Comparison of ENCODE assay signal across 1 cellular context in genomic region chr14:88824314-88825077, GRCh38.
TF ChIP-seq lines count a peak whose summit lies in the region.

TSS of gene TTC8 (plus strand) at chr14:88824651. CDS start at chr14:88824708, 57 bp downstream.

TF ChIP-seq in WTC11, 78 proteins besides CTCF, POLR2A, EP300 and RAD21 (continued from another document and continues in another):
- 0 out of 2 replicates have a peak, but pooled peaks have one; percentile 29 for TF ChIP-seq PRDM15 (CRISPR knock-in tag; IDR thresholded peaks at IDR 0.05)
- no peak for TF ChIP-seq OVOL2 (CRISPR knock-in tag; IDR thresholded peaks at IDR 0.05; ENCODE audit: borderline replicate concordance)
- no peak for TF ChIP-seq ZNF416 (CRISPR knock-in tag; IDR thresholded peaks at IDR 0.05)
- no peak for TF ChIP-seq FOXJ3 (CRISPR knock-in tag; IDR thresholded peaks at IDR 0.05; ENCODE audit: borderline replicate concordance)
- TF ChIP-seq, protein P1, sequence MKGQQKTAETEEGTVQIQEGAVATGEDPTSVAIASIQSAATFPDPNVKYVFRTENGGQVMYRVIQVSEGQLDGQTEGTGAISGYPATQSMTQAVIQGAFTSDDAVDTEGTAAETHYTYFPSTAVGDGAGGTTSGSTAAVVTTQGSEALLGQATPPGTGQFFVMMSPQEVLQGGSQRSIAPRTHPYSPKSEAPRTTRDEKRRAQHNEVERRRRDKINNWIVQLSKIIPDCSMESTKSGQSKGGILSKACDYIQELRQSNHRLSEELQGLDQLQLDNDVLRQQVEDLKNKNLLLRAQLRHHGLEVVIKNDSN (CRISPR knock-in tag; IDR thresholded peaks at IDR 0.05): no peak
- peak; percentile 29; the same call in 1 of the 2 replicates for TF ChIP-seq ZNF317 (CRISPR knock-in tag; IDR thresholded peaks at IDR 0.05; ENCODE audit: borderline replicate concordance, low read depth)
- no peak for TF ChIP-seq TEAD4 (CRISPR knock-in tag; IDR thresholded peaks at IDR 0.05)
- TF ChIP-seq ZNF138 (CRISPR knock-in tag; conservative IDR thresholded peaks at IDR 0.05): no peak
- TF ChIP-seq SMAD4 (CRISPR knock-in tag; IDR thresholded peaks at IDR 0.05): no peak
- TF ChIP-seq PRRX2 (CRISPR knock-in tag; IDR thresholded peaks at IDR 0.05): no peak
- TF ChIP-seq AFF4 (CRISPR knock-in tag; IDR thresholded peaks at IDR 0.05; ENCODE audit: borderline replicate concordance): no peak
- TF ChIP-seq MXD4 (CRISPR knock-in tag; IDR thresholded peaks at IDR 0.05; ENCODE audit: borderline replicate concordance): no peak
- TF ChIP-seq ZNF423 (CRISPR knock-in tag; IDR thresholded peaks at IDR 0.05): no peak
- no peak for TF ChIP-seq ATF2 (CRISPR knock-in tag; IDR thresholded peaks at IDR 0.05; ENCODE audit: borderline replicate concordance, low read depth)
- TF ChIP-seq, protein P2, sequence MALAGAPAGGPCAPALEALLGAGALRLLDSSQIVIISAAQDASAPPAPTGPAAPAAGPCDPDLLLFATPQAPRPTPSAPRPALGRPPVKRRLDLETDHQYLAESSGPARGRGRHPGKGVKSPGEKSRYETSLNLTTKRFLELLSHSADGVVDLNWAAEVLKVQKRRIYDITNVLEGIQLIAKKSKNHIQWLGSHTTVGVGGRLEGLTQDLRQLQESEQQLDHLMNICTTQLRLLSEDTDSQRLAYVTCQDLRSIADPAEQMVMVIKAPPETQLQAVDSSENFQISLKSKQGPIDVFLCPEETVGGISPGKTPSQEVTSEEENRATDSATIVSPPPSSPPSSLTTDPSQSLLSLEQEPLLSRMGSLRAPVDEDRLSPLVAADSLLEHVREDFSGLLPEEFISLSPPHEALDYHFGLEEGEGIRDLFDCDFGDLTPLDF (CRISPR knock-in tag; IDR thresholded peaks at IDR 0.05): no peak
- no peak for TF ChIP-seq IRF2 (CRISPR knock-in tag; IDR thresholded peaks at IDR 0.05; ENCODE audit: borderline replicate concordance, low read depth)
- no peak for TF ChIP-seq ERG (CRISPR knock-in tag; IDR thresholded peaks at IDR 0.05)
- TF ChIP-seq, protein P3, sequence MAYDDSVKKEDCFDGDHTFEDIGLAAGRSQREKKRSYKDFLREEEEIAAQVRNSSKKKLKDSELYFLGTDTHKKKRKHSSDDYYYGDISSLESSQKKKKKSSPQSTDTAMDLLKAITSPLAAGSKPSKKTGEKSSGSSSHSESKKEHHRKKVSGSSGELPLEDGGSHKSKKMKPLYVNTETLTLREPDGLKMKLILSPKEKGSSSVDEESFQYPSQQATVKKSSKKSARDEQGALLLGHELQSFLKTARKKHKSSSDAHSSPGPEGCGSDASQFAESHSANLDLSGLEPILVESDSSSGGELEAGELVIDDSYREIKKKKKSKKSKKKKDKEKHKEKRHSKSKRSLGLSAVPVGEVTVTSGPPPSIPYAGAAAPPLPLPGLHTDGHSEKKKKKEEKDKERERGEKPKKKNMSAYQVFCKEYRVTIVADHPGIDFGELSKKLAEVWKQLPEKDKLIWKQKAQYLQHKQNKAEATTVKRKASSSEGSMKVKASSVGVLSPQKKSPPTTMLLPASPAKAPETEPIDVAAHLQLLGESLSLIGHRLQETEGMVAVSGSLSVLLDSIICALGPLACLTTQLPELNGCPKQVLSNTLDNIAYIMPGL (CRISPR knock-in tag; IDR thresholded peaks at IDR 0.05): peak; percentile 80; the same call in 1 of the 2 replicates
- TF ChIP-seq NFATC4 (CRISPR knock-in tag; IDR thresholded peaks at IDR 0.05): no peak
- peak; percentile 34; the same call in 1 of the 2 replicates for TF ChIP-seq CREM (CRISPR knock-in tag; IDR thresholded peaks at IDR 0.05)
- peak; percentile 89; the same call in 1 of the 2 replicates for TF ChIP-seq FOXP1 (CRISPR knock-in tag; IDR thresholded peaks at IDR 0.05; ENCODE audit: borderline replicate concordance)
- TF ChIP-seq, protein P4, sequence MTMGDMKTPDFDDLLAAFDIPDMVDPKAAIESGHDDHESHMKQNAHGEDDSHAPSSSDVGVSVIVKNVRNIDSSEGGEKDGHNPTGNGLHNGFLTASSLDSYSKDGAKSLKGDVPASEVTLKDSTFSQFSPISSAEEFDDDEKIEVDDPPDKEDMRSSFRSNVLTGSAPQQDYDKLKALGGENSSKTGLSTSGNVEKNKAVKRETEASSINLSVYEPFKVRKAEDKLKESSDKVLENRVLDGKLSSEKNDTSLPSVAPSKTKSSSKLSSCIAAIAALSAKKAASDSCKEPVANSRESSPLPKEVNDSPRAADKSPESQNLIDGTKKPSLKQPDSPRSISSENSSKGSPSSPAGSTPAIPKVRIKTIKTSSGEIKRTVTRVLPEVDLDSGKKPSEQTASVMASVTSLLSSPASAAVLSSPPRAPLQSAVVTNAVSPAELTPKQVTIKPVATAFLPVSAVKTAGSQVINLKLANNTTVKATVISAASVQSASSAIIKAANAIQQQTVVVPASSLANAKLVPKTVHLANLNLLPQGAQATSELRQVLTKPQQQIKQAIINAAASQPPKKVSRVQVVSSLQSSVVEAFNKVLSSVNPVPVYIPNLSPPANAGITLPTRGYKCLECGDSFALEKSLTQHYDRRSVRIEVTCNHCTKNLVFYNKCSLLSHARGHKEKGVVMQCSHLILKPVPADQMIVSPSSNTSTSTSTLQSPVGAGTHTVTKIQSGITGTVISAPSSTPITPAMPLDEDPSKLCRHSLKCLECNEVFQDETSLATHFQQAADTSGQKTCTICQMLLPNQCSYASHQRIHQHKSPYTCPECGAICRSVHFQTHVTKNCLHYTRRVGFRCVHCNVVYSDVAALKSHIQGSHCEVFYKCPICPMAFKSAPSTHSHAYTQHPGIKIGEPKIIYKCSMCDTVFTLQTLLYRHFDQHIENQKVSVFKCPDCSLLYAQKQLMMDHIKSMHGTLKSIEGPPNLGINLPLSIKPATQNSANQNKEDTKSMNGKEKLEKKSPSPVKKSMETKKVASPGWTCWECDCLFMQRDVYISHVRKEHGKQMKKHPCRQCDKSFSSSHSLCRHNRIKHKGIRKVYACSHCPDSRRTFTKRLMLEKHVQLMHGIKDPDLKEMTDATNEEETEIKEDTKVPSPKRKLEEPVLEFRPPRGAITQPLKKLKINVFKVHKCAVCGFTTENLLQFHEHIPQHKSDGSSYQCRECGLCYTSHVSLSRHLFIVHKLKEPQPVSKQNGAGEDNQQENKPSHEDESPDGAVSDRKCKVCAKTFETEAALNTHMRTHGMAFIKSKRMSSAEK (CRISPR knock-in tag; IDR thresholded peaks at IDR 0.05; ENCODE audit: borderline replicate concordance): no peak
- no peak for TF ChIP-seq ZNF671 (CRISPR knock-in tag; IDR thresholded peaks at IDR 0.05)
- TF ChIP-seq ELF4 (CRISPR knock-in tag; IDR thresholded peaks at IDR 0.05; ENCODE audit: low read depth): no peak
- TF ChIP-seq ZMAT4 (CRISPR knock-in tag; IDR thresholded peaks at IDR 0.05): no peak
- no peak for TF ChIP-seq ZBTB21 (CRISPR knock-in tag; IDR thresholded peaks at IDR 0.05; ENCODE audit: borderline replicate concordance)
- peak; percentile 55; the same call in 1 of the 2 replicates for TF ChIP-seq RELA (CRISPR knock-in tag; IDR thresholded peaks at IDR 0.05; ENCODE audit: borderline replicate concordance)
- TF ChIP-seq ZNF263 (CRISPR knock-in tag; IDR thresholded peaks at IDR 0.05; ENCODE audit: low read depth): no peak
- no peak for TF ChIP-seq ZNF219 (CRISPR knock-in tag; IDR thresholded peaks at IDR 0.05; ENCODE audit: borderline replicate concordance)
- TF ChIP-seq CBFB (CRISPR knock-in tag; IDR thresholded peaks at IDR 0.05; ENCODE audit: low read depth): no peak
- no peak for TF ChIP-seq JAZF1 (CRISPR knock-in tag; IDR thresholded peaks at IDR 0.05)
- 0 out of 2 replicates have a peak, but pooled peaks have one; percentile 33 for TF ChIP-seq TCF7 (CRISPR knock-in tag; IDR thresholded peaks at IDR 0.05; ENCODE audit: low read depth)
- TF ChIP-seq SP1 (CRISPR knock-in tag; conservative IDR thresholded peaks at IDR 0.05): peak; percentile 56
